16 cellular contexts compared by ENCODE assay signal in genomic region chrX:96692454-96692853, GRCh38. TPM values are rescaled to one million over a fixed set of nuclear protein-coding genes. Genes with fewer than 3 reads are reported as not detected.
DNase-seq lines count a peak whose midpoint lies in the region; ATAC-seq, FAIRE-seq and TF ChIP-seq lines count a peak whose summit lies in the region.
"Had no signal": no experiment of that assay in that cellular context is flagged by ENCODE, and none has a peak within 500 bp of the region (broad histone marks: within the 10 kb centered on the region; RNA-seq: fewer than 3 reads in every experiment).

No MANE protein-coding gene starts in this region.

- no peak overlapping the region for H2AFZ ChIP-seq in HepG2 (ENCODE audit: low read length)

- BruUV-seq in HepG2 (replicated peaks; lab: Mats Ljungman, UMichigan): no TSS peak

- TF ChIP-seq EP300 in HepG2 (IDR thresholded peaks at IDR 0.05; ENCODE audit: low read depth in 2 of 2, low read length in 2 of 2) (no peak), HepG2 (CRISPR knock-in tag; IDR thresholded peaks at IDR 0.05; ENCODE audit: borderline replicate concordance) (no peak)

- H3K4me1 ChIP-seq in right lobe of liver (peaks cover 0 to 6% (median 2%) of the 10 kb centered on the region in 4 donors), HepG2 (ENCODE audit: insufficient read depth, low read length) (no peaks in the 10 kb centered on the region)
- H3K4me1 ChIP-seq: SJSA1 had no signal

- in situ Hi-C loops in HepG2 (cut with HindIII; ENCODE audit: extremely low pct_ligation_motif_present, low pct_unique_long_range_greater_than_20kb): no loop called here

- FAIRE-seq in HepG2 (lab: Jason Lieb, UNC) (no peak), colon (lab: Jason Lieb, UNC) (peak; percentile 69)
- FAIRE-seq: H1 had no signal

- WGBS in right lobe of liver (ENCODE audit: insufficient coverage, low coverage, low lambda C conversion rate, missing lambda C conversion rate): 46% methylated on average over 1 of the region's 1 CpG
- WGBS in HepG2 (ENCODE audit: low lambda C conversion rate): 95% methylated on average over 1 of the region's 1 CpG

- POLR2A ChIA-PET in HepG2 (lab: Yijun Ruan, JAX): no interaction called here

- H3K9me3 ChIP-seq in right lobe of liver (no peaks in the 10 kb centered on the region), HepG2 (ENCODE audit: low read length) (no peaks in the 10 kb centered on the region)
- H3K9me3 ChIP-seq: SJSA1 had no signal

- H3K36me3 ChIP-seq in right lobe of liver: no peaks in the 10 kb centered on the region
- H3K36me3 ChIP-seq in HepG2 (replicated peaks in 1 of 2; ENCODE audit: control insufficient read depth in 1 of 2, insufficient read depth in 2 of 2, low read length in 2 of 2): no peaks in the 10 kb centered on the region
- H3K36me3 ChIP-seq: SJSA1 had no signal

- CTCF ChIA-PET in HepG2 (lab: Yijun Ruan, JAX; ENCODE audit: low intra/inter-chr PET ratio, low total read pairs): no interaction called here

- DNase-seq in right lobe of liver: no peak
- DNase-seq in HepG2 (ENCODE audit: low spot score): no peak
- no peak for DNase-seq in left lobe of liver (ENCODE audit: low spot score)
- DNase-seq in NCI-H2227 (lab: John Stamatoyannopoulos, UW; ENCODE audit: unreplicated experiment): no peak
- DNase-seq in medulla oblongata (ENCODE audit: extremely low spot score): no peak
- no peak for DNase-seq in NCI-H345 treated with DMSO at 0.1 percent for 48 hours (lab: John Stamatoyannopoulos, UW; ENCODE audit: unreplicated experiment)
- no peak for DNase-seq in DMS 273 (lab: John Stamatoyannopoulos, UW; ENCODE audit: unreplicated experiment)
- DNase-seq: activated CD4-positive, CD25-positive, alpha-beta regulatory T cell; NCI-H510A; stimulated activated naive CD4-positive, alpha-beta T cell treated with Interleukin-2 at 50 U/mL for 16 hours; T-helper 17 cell; trophoblast cell had no signal

- intact Hi-C loops in right lobe of liver (cut with DNase I) (no loop called here), HepG2 (cut with micrococcal nuclease; ENCODE audit: unreplicated experiment) (loop anchor here (1.0 kb wide), 1 partner anchor 18 kb away; no protein-coding TSS in a partner anchor)

- H3K4me2 ChIP-seq in HepG2 (ENCODE audit: low read depth, low read length): no peak overlapping the region

- ATAC-seq in right lobe of liver: peak; percentile 42 to 81 (median 73)
- no peak for ATAC-seq in HepG2
- peak; percentile 73 for ATAC-seq in left lobe of liver
- ATAC-seq: activated naive CD4-positive, alpha-beta T cell treated with anti-CD3 and anti-CD28 coated beads, Interleukin-2, amount 50 U/mL, for 72 hours; T-helper 17 cell had no signal

- no peak overlapping the region for H3K9ac ChIP-seq in HepG2 (ENCODE audit: insufficient read depth, low read depth, low read length)

- H3K27me3 ChIP-seq in right lobe of liver (no peaks in the 10 kb centered on the region), HepG2 (ENCODE audit: control insufficient read depth in 1 of 2, insufficient read depth in 2 of 2, low read length in 2 of 2) (no peaks in the 10 kb centered on the region)
- H3K27me3 ChIP-seq: SJSA1 had no signal

- H3K27ac ChIP-seq in right lobe of liver (peak overlapping the region in 1 of 3 donors; percentile 33), HepG2 (ENCODE audit: extremely low read length, insufficient read depth, low read length) (no peak overlapping the region)
- H3K27ac ChIP-seq: SJSA1 had no signal

- TF ChIP-seq POLR2A in right lobe of liver (IDR thresholded peaks at IDR 0.05): no peak
- no peak for TF ChIP-seq POLR2A in HepG2 (IDR thresholded peaks at IDR 0.05; ENCODE audit: insufficient read depth in 1 of 2, low read depth in 2 of 2, low read length in 2 of 2)

- H3K4me3 ChIP-seq in right lobe of liver (no peak overlapping the region), HepG2 (replicated peaks in 1 of 3; ENCODE audit: insufficient read depth in 1 of 3, low read depth in 2 of 3, low read length in 3 of 3) (no peak overlapping the region)
- H3K4me3 ChIP-seq: SJSA1 had no signal

- TF ChIP-seq CTCF in right lobe of liver (IDR thresholded peaks at IDR 0.05) (no peak), HepG2 (CRISPR knock-in tag; IDR thresholded peaks at IDR 0.05) (no peak)

- no peaks in the 10 kb centered on the region for H3K79me2 ChIP-seq in HepG2 (ENCODE audit: insufficient read depth, low read length)

- no peaks in the 10 kb centered on the region for H4K20me1 ChIP-seq in HepG2 (ENCODE audit: insufficient read depth, low read length)

- TF ChIP-seq RAD21 in HepG2 (CRISPR knock-in tag; IDR thresholded peaks at IDR 0.05): no peak

TF ChIP-seq in HepG2, 621 proteins besides CTCF, POLR2A, EP300 and RAD21:
- TF ChIP-seq ZNF333 (CRISPR knock-in tag; IDR thresholded peaks at IDR 0.05; ENCODE audit: borderline replicate concordance): no peak
- no peak for TF ChIP-seq PREB (CRISPR knock-in tag; IDR thresholded peaks at IDR 0.05)
- TF ChIP-seq RBM22 (optimal IDR thresholded peaks at IDR 0.05; ENCODE audit: low read length): no peak
- no peak for TF ChIP-seq NFIC (IDR thresholded peaks at IDR 0.05; ENCODE audit: low read length)
- TF ChIP-seq ZNF282 (IDR thresholded peaks at IDR 0.05; ENCODE audit: partially characterized antibody): no peak
- TF ChIP-seq ZNF530 (CRISPR knock-in tag; IDR thresholded peaks at IDR 0.05; ENCODE audit: low read depth): no peak
- no peak for TF ChIP-seq SAP130 (CRISPR knock-in tag; IDR thresholded peaks at IDR 0.05; ENCODE audit: low read depth)
- TF ChIP-seq REPIN1 (CRISPR knock-in tag; IDR thresholded peaks at IDR 0.05; ENCODE audit: borderline replicate concordance, low read depth): no peak
- TF ChIP-seq ATRX (CRISPR knock-in tag; IDR thresholded peaks at IDR 0.05; ENCODE audit: borderline replicate concordance): no peak
- no peak for TF ChIP-seq ZNF138 (CRISPR knock-in tag; IDR thresholded peaks at IDR 0.05; ENCODE audit: low read depth)

RNA-seq across cellular contexts. Expression of gene DIAPH2, which starts 7.8 kb away (rescaled TPM):
- total RNA-seq in right lobe of liver (10 to 100 TPM; 10.6 to 20.0 (median 16.4) TPM), HepG2 (2016; rRNA removed; fragmentation: Illumina TruSeq; extraction: Trizol) (8.3 and 8.5 TPM in 2 replicates), left lobe of liver (9.4 TPM)
- total RNA-seq in HepG2 (2016; cell fraction: cytosol; rRNA removed; fragmentation: Illumina TruSeq; extraction: Trizol; ENCODE audit: low read depth): 1.6 and 1.8 TPM in 2 replicates
- total RNA-seq in HepG2 (2016; cell fraction: insoluble cytoplasmic fraction; rRNA removed; fragmentation: Illumina TruSeq; extraction: Trizol): 8.0 and 8.7 TPM in 2 replicates
- total RNA-seq in HepG2 (2016; cell fraction: membrane; rRNA removed; fragmentation: Illumina TruSeq; extraction: Trizol): 2.4 and 2.6 TPM in 2 replicates
- total RNA-seq in HepG2 (2016; cell fraction: nucleus; rRNA removed; fragmentation: Illumina TruSeq; extraction: Trizol): 16.7 and 18.6 TPM in 2 replicates
- 1.7 and 2.1 TPM in 2 replicates for polyA plus RNA-seq in HepG2 (2011; rRNA removed)
- 0.75 and 1.3 TPM in 2 replicates for polyA plus RNA-seq in HepG2 (2011; cell fraction: cytosol; rRNA removed)
- 1.2 and 1.4 TPM in 2 replicates for polyA plus RNA-seq in HepG2 (2011; cell fraction: nucleus; rRNA removed)
- polyA plus RNA-seq in HepG2 (2012): 3.1 and 3.5 TPM in 2 replicates
- polyA plus RNA-seq in HepG2 (2016; cell fraction: cytosol; fragmentation: Illumina TruSeq; extraction: Trizol; ENCODE audit: low read depth): 0.36 and 0.41 TPM in 2 replicates
- 5.5 TPM in 2 replicates for polyA plus RNA-seq in HepG2 (2016; cell fraction: insoluble cytoplasmic fraction; fragmentation: Illumina TruSeq; extraction: Trizol; ENCODE audit: low read depth)
- polyA plus RNA-seq in HepG2 (2016; cell fraction: membrane; fragmentation: Illumina TruSeq; extraction: Trizol; ENCODE audit: low read depth): 0.60 and 0.92 TPM in 2 replicates
- polyA plus RNA-seq in HepG2 (2016; cell fraction: nucleus; fragmentation: Illumina TruSeq; extraction: Trizol; ENCODE audit: insufficient read depth, low read depth): 3.5 and 3.8 TPM in 2 replicates
- 4.9 and 13.4 TPM in 2 replicates for polyA minus RNA-seq in HepG2 (2011; rRNA and poly(A)+ RNA removed; ENCODE audit: low replicate concordance)
- polyA minus RNA-seq in HepG2 (2011; cell fraction: cytosol; rRNA and poly(A)+ RNA removed): 3.9 and 5.2 TPM in 2 replicates
- 30.6 and 33.7 TPM in 2 replicates for polyA minus RNA-seq in HepG2 (2011; cell fraction: nucleus; rRNA and poly(A)+ RNA removed)
